ENCODE assay signal across 28 cellular contexts in genomic region chr10:57008189-57008588, GRCh38.
"Had no signal": no experiment of that assay in that cellular context is flagged by ENCODE, and none has a peak within 500 bp of the region (broad histone marks: within the 10 kb centered on the region; RNA-seq: fewer than 3 reads in every experiment).

No MANE protein-coding gene starts in this region.

- ATAC-seq: activated CD8-positive, alpha-beta memory T cell treated with anti-CD3 and anti-CD28 coated beads, Interleukin-2, amount 10 ng/mL, durations not matched to agents 7 days and 5 days; activated CD8-positive, alpha-beta T cell treated with anti-CD3 and anti-CD28 coated beads, Interleukin-2, amount 10 ng/mL, durations not matched to agents 7 days and 5 days; activated naive CD4-positive, alpha-beta T cell treated with anti-CD3 and anti-CD28 coated beads, Interleukin-2, amount 50 U/mL, for 72 hours; activated T-cell treated with anti-CD3 and anti-CD28 coated beads, Interleukin-2, amount 50 U/mL, for 72 hours; body of pancreas; esophagus mucosa; gastroesophageal sphincter; heart right ventricle; WTC11 had no signal

- H3K4me3 Mint-ChIP-seq: activated CD8-positive, alpha-beta memory T cell treated with anti-CD3 and anti-CD28 coated beads, Interleukin-2, amount 10 ng/mL, durations not matched to agents 7 days and 5 days; activated CD8-positive, alpha-beta T cell treated with anti-CD3 and anti-CD28 coated beads, Interleukin-2, amount 10 ng/mL, durations not matched to agents 7 days and 5 days; activated naive CD4-positive, alpha-beta T cell treated with anti-CD3 and anti-CD28 coated beads, Interleukin-2, amount 10 ng/mL, durations not matched to agents 7 days and 5 days; activated T-cell treated with anti-CD3 and anti-CD28 coated beads, Interleukin-2, amount 50 U/mL, for 72 hours; WTC11 had no signal

- H3K36me3 Mint-ChIP-seq: activated CD8-positive, alpha-beta memory T cell treated with anti-CD3 and anti-CD28 coated beads, Interleukin-2, amount 10 ng/mL, durations not matched to agents 7 days and 5 days; activated naive CD4-positive, alpha-beta T cell treated with anti-CD3 and anti-CD28 coated beads, Interleukin-2, amount 10 ng/mL, durations not matched to agents 7 days and 5 days; activated naive CD4-positive, alpha-beta T cell treated with anti-CD3 and anti-CD28 coated beads, Interleukin-2, amount 50 U/mL, for 72 hours; WTC11 had no signal

- H3K9me3 ChIP-seq: body of pancreas, colonic mucosa, gastroesophageal sphincter had no signal

- H3K27ac ChIP-seq: body of pancreas, cardiac muscle cell, colonic mucosa, gastroesophageal sphincter, heart right ventricle, hepatocyte, VCaP had no signal

- H3K27me3 ChIP-seq: body of pancreas, cardiac muscle cell, colonic mucosa, gastroesophageal sphincter, heart right ventricle, hepatocyte had no signal

- H3K4me3 ChIP-seq: body of pancreas, cardiac muscle cell, colonic mucosa, gastroesophageal sphincter, heart right ventricle, hepatocyte had no signal

- H3K27me3 Mint-ChIP-seq: activated CD8-positive, alpha-beta memory T cell treated with anti-CD3 and anti-CD28 coated beads, Interleukin-2, amount 10 ng/mL, durations not matched to agents 7 days and 5 days; activated naive CD4-positive, alpha-beta T cell treated with anti-CD3 and anti-CD28 coated beads, Interleukin-2, amount 10 ng/mL, durations not matched to agents 7 days and 5 days had no signal

- H3K36me3 ChIP-seq: cardiac muscle cell, colonic mucosa, gastroesophageal sphincter, heart right ventricle had no signal

- DNase-seq: activated CD4-positive, alpha-beta T cell treated with anti-CD3 and anti-CD28 coated beads for 48 hours; activated CD4-positive, alpha-beta T cell treated with anti-CD3 and anti-CD28 coated beads, Interleukin-2, amount 50 U/mL, for 1 hour; activated CD4-positive, alpha-beta T cell treated with anti-CD3 and anti-CD28 coated beads, Interleukin-2, amount 50 U/mL, for 48 hours; activated CD8-positive, alpha-beta memory T cell treated with anti-CD3 and anti-CD28 coated beads, Interleukin-2, amount 10 ng/mL, durations not matched to agents 7 days and 5 days; activated CD8-positive, alpha-beta memory T cell treated with anti-CD3 and anti-CD28 coated beads, Interleukin-2, amount 50 U/mL, for 4 hours; activated CD8-positive, alpha-beta T cell treated with anti-CD3 and anti-CD28 coated beads, Interleukin-2, amount 10 ng/mL, durations not matched to agents 7 days and 5 days; activated gamma-delta T cell; activated naive CD4-positive, alpha-beta T cell; activated naive CD4-positive, alpha-beta T cell treated with anti-CD3 and anti-CD28 coated beads, Interleukin-2, amount 10 ng/mL, durations not matched to agents 7 days and 5 days; activated T-cell treated with anti-CD3 and anti-CD28 coated beads, Interleukin-2, amount 50 U/mL, for 1 hour; activated T-cell treated with anti-CD3 and anti-CD28 coated beads, Interleukin-2, amount 50 U/mL, for 72 hours; amygdala; aorta; body of pancreas; central memory CD4-positive, alpha-beta T cell; cerebellar nuclear complex; colonic mucosa; effector CD8-positive, alpha-beta T cell; foreskin melanocyte; heart right ventricle; T-helper 2 cell had no signal

- H3K27ac Mint-ChIP-seq: activated CD8-positive, alpha-beta memory T cell treated with anti-CD3 and anti-CD28 coated beads, Interleukin-2, amount 10 ng/mL, durations not matched to agents 7 days and 5 days; activated CD8-positive, alpha-beta T cell treated with anti-CD3 and anti-CD28 coated beads, Interleukin-2, amount 10 ng/mL, durations not matched to agents 7 days and 5 days; activated naive CD4-positive, alpha-beta T cell treated with anti-CD3 and anti-CD28 coated beads, Interleukin-2, amount 10 ng/mL, durations not matched to agents 7 days and 5 days; activated naive CD4-positive, alpha-beta T cell treated with anti-CD3 and anti-CD28 coated beads, Interleukin-2, amount 50 U/mL, for 72 hours; activated T-cell treated with anti-CD3 and anti-CD28 coated beads, Interleukin-2, amount 50 U/mL, for 72 hours; WTC11 had no signal

- H3K4me1 ChIP-seq: body of pancreas, colonic mucosa, gastroesophageal sphincter, heart right ventricle had no signal

- H3K4me1 Mint-ChIP-seq: activated CD8-positive, alpha-beta memory T cell treated with anti-CD3 and anti-CD28 coated beads, Interleukin-2, amount 10 ng/mL, durations not matched to agents 7 days and 5 days; activated naive CD4-positive, alpha-beta T cell treated with anti-CD3 and anti-CD28 coated beads, Interleukin-2, amount 10 ng/mL, durations not matched to agents 7 days and 5 days; WTC11 had no signal
